1 cellular context compared by ENCODE assay signal in the genomic region with DNA sequence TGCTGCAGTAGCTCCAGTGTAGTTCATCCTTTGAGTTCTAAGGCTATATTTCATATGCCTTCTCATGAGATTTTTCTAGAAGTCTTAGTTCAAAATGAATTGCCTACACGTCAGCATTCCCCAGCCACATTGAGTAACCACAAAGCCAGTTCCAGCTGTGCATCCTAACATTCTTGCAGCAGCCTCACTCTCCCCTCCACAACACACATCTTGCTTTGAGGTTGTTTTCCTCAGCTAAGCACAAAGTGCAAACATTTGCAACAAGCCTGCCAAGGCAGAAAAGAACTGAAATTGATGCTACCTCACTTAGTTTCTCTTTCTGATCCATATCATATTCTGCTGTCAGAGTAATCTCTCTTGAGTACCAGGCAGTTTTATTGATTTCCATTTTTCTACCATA.
TF ChIP-seq lines count a peak whose summit lies in the region.

No MANE protein-coding gene starts in this region.

TF ChIP-seq in IMR-90, 13 proteins besides CTCF, POLR2A, EP300 and RAD21 (continued from another document):
- TF ChIP-seq, protein P1, sequence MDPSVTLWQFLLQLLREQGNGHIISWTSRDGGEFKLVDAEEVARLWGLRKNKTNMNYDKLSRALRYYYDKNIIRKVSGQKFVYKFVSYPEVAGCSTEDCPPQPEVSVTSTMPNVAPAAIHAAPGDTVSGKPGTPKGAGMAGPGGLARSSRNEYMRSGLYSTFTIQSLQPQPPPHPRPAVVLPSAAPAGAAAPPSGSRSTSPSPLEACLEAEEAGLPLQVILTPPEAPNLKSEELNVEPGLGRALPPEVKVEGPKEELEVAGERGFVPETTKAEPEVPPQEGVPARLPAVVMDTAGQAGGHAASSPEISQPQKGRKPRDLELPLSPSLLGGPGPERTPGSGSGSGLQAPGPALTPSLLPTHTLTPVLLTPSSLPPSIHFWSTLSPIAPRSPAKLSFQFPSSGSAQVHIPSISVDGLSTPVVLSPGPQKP (IDR thresholded peaks at IDR 0.05; ENCODE audit: borderline replicate concordance, low read depth, low read length), result no peak
- TF ChIP-seq CEBPB (IDR thresholded peaks at IDR 0.05; ENCODE audit: low read depth, low read length) (no peak), MXI1 (IDR thresholded peaks at IDR 0.05; ENCODE audit: borderline replicate concordance, low read depth, low read length) (no peak), CHD1 (IDR thresholded peaks at IDR 0.05; ENCODE audit: low read depth, low read length) (no peak)
TF ChIP-seq in IMR-90: peak in this region for 0.
